ENCODE assay signal across 13 cellular contexts in genomic region chr9:130843049-130843908, GRCh38. TPM values are rescaled to one million over a fixed set of nuclear protein-coding genes. Genes with fewer than 3 reads are reported as not detected.
DNase-seq lines count a peak whose midpoint lies in the region; ATAC-seq, FAIRE-seq and TF ChIP-seq lines count a peak whose summit lies in the region.
"Had no signal": no experiment of that assay in that cellular context is flagged by ENCODE, and none has a peak within 500 bp of the region (broad histone marks: within the 10 kb centered on the region; RNA-seq: fewer than 3 reads in every experiment).

No MANE protein-coding gene starts in this region.

- no peak overlapping the region for H3K14ac ChIP-seq in H1 (ENCODE audit: insufficient read length)

- WGBS in heart right ventricle, 2 donors, result 64 to 69% methylated on average over 9 of the region's 9 CpGs
- WGBS in H1 (ENCODE audit: extremely low coverage in 1 of 2, insufficient coverage in 1 of 2, insufficient read length in 1 of 2, insufficient replicate concordance in 2 of 2, low coverage in 1 of 2, low lambda C conversion rate in 2 of 2, missing lambda C conversion rate in 1 of 2), 2 experiments, result 89% methylated on average over 9 of the region's 9 CpGs; no CpG with 5 or more reads in 1 of the 2 experiments

- peak overlapping the region; percentile 27; the same call in 1 of the 2 replicates for H2BK5ac ChIP-seq in H1 (ENCODE audit: low read depth, low read length)

- H3K27me3 Mint-ChIP-seq in neural progenitor cell (ENCODE audit: insufficient read depth, low read depth), result no peaks in the 10 kb centered on the region

- DNase-seq in heart right ventricle, result no peak
- no peak for DNase-seq in Right ventricle myocardium inferior (ENCODE audit: missing footprints)
- DNase-seq in H1 (ENCODE audit: low read depth in 1 of 2, low spot score in 2 of 2), result no peak
- DNase-seq in neural progenitor cell (ENCODE audit: low spot score), result no peak
- DNase-seq in uterus, result no peak
- DNase-seq in NOMO-1 treated with dmso at 0.1 percent for 144 hours (lab: John Stamatoyannopoulos, UW; ENCODE audit: unreplicated experiment), result no peak
- DNase-seq in NCI-H69 (lab: John Stamatoyannopoulos, UW), result no peak
- DNase-seq: activated CD4-positive, CD25-positive, alpha-beta regulatory T cell; activated T-cell treated with anti-CD3 and anti-CD28 coated beads, Interleukin-2, amount 50 U/mL, for 1 hour; midbrain; NCI-H774; SJCRH30 had no signal

- no peak overlapping the region for H3K18ac ChIP-seq in H1 (ENCODE audit: extremely low read depth, low read length)

- H3K4me3 ChIP-seq in heart right ventricle (no peak overlapping the region), H1 (ENCODE audit: extremely low read depth in 1 of 4, insufficient read depth in 2 of 4, low read depth in 3 of 4, low read length in 4 of 4) (no peak overlapping the region), neural progenitor cell (no peak overlapping the region), uterus (no peak overlapping the region)
- H3K4me3 ChIP-seq: SJCRH30 had no signal

- H4K5ac ChIP-seq in H1 (ENCODE audit: insufficient read length, low read depth, low read length), result no peak overlapping the region

- no peak for FAIRE-seq in H1 (lab: Jason Lieb, UNC)

- H4K8ac ChIP-seq in H1 (ENCODE audit: extremely low read depth, insufficient read depth, low read length), result no peak overlapping the region

- H3K23me2 ChIP-seq in H1 (ENCODE audit: low read depth, low read length), result no peaks in the 10 kb centered on the region; the same call in 1 of the 2 replicates

- H4K20me1 ChIP-seq in H1 (replicated peaks in 1 of 2; ENCODE audit: control insufficient read depth in 1 of 2, insufficient read depth in 2 of 2, low read length in 2 of 2) (peaks cover 7 to 13% of the 10 kb centered on the region in 2 experiments), neural progenitor cell (ENCODE audit: low read depth) (peaks cover 100% of the 10 kb centered on the region)

- TF ChIP-seq EP300 in H1 (IDR thresholded peaks at IDR 0.05; ENCODE audit: borderline replicate concordance in 1 of 2, low read depth in 2 of 2, low read length in 2 of 2), result no peak

- H3K56ac ChIP-seq in H1 (replicated peaks; ENCODE audit: insufficient read length, low read depth, low read length), result no peak overlapping the region

- no peak overlapping the region for H3K4me3 Mint-ChIP-seq in neural progenitor cell

- intact Hi-C loops in heart right ventricle (cut with DNase I), result no loop called here
- intact Hi-C loops in Right ventricle myocardium inferior (cut with DNase I), result no loop called here
- intact Hi-C loops in uterus (cut with DNase I; ENCODE audit: low total_unique reads), result no loop called here

- CTCF ChIA-PET in H1 (lab: Charles Lee; ENCODE audit: partially characterized antibody), result interaction anchor here (1.4 to 4.0 kb wide), 4 partner anchors 12 to 133 kb away, joined by 4 to 26 read pairs (median 10); no protein-coding TSS in a partner anchor

- H3K27ac Mint-ChIP-seq in neural progenitor cell, result no peak overlapping the region

- no peak overlapping the region for H3K4ac ChIP-seq in H1 (replicated peaks; ENCODE audit: insufficient read length, low read depth, low read length)

- no peak overlapping the region for H2AK5ac ChIP-seq in H1 (ENCODE audit: low read depth, low read length)

- no peak for TF ChIP-seq CTCF in heart right ventricle (IDR thresholded peaks at IDR 0.05)
- no peak for TF ChIP-seq CTCF in H1 (IDR thresholded peaks at IDR 0.05; ENCODE audit: control extremely low read depth in 1 of 3, insufficient read depth in 1 of 3, low read depth in 1 of 3, low read length in 3 of 3)
- TF ChIP-seq CTCF in neural progenitor cell (IDR thresholded peaks at IDR 0.05), result no peak
- TF ChIP-seq CTCF in uterus (IDR thresholded peaks at IDR 0.05), result no peak

- TF ChIP-seq POLR2A in H1 (IDR thresholded peaks at IDR 0.05; ENCODE audit: control extremely low read depth in 1 of 2, low read depth in 2 of 2, low read length in 2 of 2) (no peak), uterus (IDR thresholded peaks at IDR 0.05) (no peak)

- TF ChIP-seq RAD21 in H1 (IDR thresholded peaks at IDR 0.05 in 1 of 2, conservative IDR thresholded peaks at IDR 0.05 in 1 of 2; ENCODE audit: low read depth in 2 of 2, low read length in 2 of 2), result no peak

- no peak overlapping the region for H3K23ac ChIP-seq in H1 (ENCODE audit: insufficient read length)

- H3K36me3 Mint-ChIP-seq in neural progenitor cell, result peaks cover 2% of the 10 kb centered on the region

- no peaks in the 10 kb centered on the region for H3K9me3 ChIP-seq in heart right ventricle
- H3K9me3 ChIP-seq in H1 (ENCODE audit: insufficient read depth in 2 of 2, low read depth in 1 of 2, low read length in 1 of 2), result no peaks in the 10 kb centered on the region
- H3K9me3 ChIP-seq in neural progenitor cell (ENCODE audit: low read depth), result no peaks in the 10 kb centered on the region
- H3K9me3 ChIP-seq in uterus, result no peaks in the 10 kb centered on the region
- H3K9me3 ChIP-seq: SJCRH30 had no signal

- ATAC-seq in heart right ventricle, result no peak
- no peak for ATAC-seq in Right ventricle myocardium inferior
- no peak for ATAC-seq in GM21619 (IDR thresholded peaks at IDR 0.05; ENCODE audit: unreplicated experiment)

- H3K9ac ChIP-seq in H1 (replicated peaks in 1 of 4; ENCODE audit: extremely low read depth in 1 of 4, low read depth in 3 of 4, low read length in 3 of 4), result no peak overlapping the region
- H3K9ac ChIP-seq in neural progenitor cell, result no peak overlapping the region

- H3K4me1 ChIP-seq in heart right ventricle (peaks cover 21 to 100% (median 92%) of the 10 kb centered on the region in 9 donors), H1 (replicated peaks in 1 of 4; ENCODE audit: control insufficient read depth in 3 of 4, insufficient read depth in 4 of 4, low read length in 3 of 4) (peaks cover 5 to 35% (median 18%) of the 10 kb centered on the region in 4 experiments), neural progenitor cell (peaks cover 56% of the 10 kb centered on the region), uterus (peaks cover 17 to 22% of the 10 kb centered on the region in 2 donors)

- H2BK20ac ChIP-seq in H1 (ENCODE audit: low read length), result no peak overlapping the region

- H3K27ac ChIP-seq in heart right ventricle (peak overlapping the region in 8 of 10 donors; percentile 76 to 93 (median 88)), H1 (ENCODE audit: low read depth, low read length) (no peak overlapping the region), neural progenitor cell (peak overlapping the region; percentile 1), uterus (peak overlapping the region; percentile 96 to 98)
- H3K27ac ChIP-seq: SJCRH30 had no signal

- peaks cover 81% of the 10 kb centered on the region for H3K4me1 Mint-ChIP-seq in neural progenitor cell

- no peaks in the 10 kb centered on the region for H3K9me3 Mint-ChIP-seq in neural progenitor cell

- peaks cover 18 to 94% of the 10 kb centered on the region in 2 experiments for H3K79me2 ChIP-seq in H1 (ENCODE audit: control insufficient read depth in 1 of 2, insufficient read depth in 2 of 2, low read length in 2 of 2)
- peaks cover 100% of the 10 kb centered on the region for H3K79me2 ChIP-seq in neural progenitor cell (ENCODE audit: low read depth)

- H3K79me1 ChIP-seq in H1 (ENCODE audit: low read depth, low read length), result peaks cover 14% of the 10 kb centered on the region

- H2BK120ac ChIP-seq in H1 (replicated peaks; ENCODE audit: low read depth, low read length), result no peak overlapping the region

- H4K91ac ChIP-seq in H1 (replicated peaks; ENCODE audit: insufficient read length, low read length), result peak overlapping the region; percentile 48

- H3K27me3 ChIP-seq in heart right ventricle (no peaks in the 10 kb centered on the region), H1 (replicated peaks in 1 of 4; ENCODE audit: control insufficient read depth in 3 of 4, extremely low read depth in 1 of 4, insufficient read depth in 3 of 4, low read length in 3 of 4) (no peaks in the 10 kb centered on the region), neural progenitor cell (no peaks in the 10 kb centered on the region), uterus (no peaks in the 10 kb centered on the region)
- H3K27me3 ChIP-seq: SJCRH30 had no signal

- no peaks in the 10 kb centered on the region for H3K36me3 ChIP-seq in heart right ventricle
- no peaks in the 10 kb centered on the region for H3K36me3 ChIP-seq in H1 (ENCODE audit: control insufficient read depth in 2 of 4, insufficient read depth in 4 of 4, low read length in 3 of 4)
- no peaks in the 10 kb centered on the region for H3K36me3 ChIP-seq in neural progenitor cell
- H3K36me3 ChIP-seq in uterus, result no peaks in the 10 kb centered on the region
- H3K36me3 ChIP-seq: SJCRH30 had no signal

- POLR2A ChIA-PET in H1 (lab: Charles Lee; ENCODE audit: partially characterized antibody), result interaction anchor here (0.9 to 2.4 kb wide), 6 partner anchors 8 to 134 kb away, joined by 3 to 10 read pairs (median 6); partner anchors contain the start of gene ABL1

- H2AFZ ChIP-seq in H1 (ENCODE audit: low read length) (no peak overlapping the region), neural progenitor cell (replicated peaks) (no peak overlapping the region)

- peaks cover 24% of the 10 kb centered on the region for H3F3A ChIP-seq in neural progenitor cell (ENCODE audit: low read depth)

- H2BK12ac ChIP-seq in H1 (ENCODE audit: low read depth, low read length), result no peak overlapping the region

- H2BK15ac ChIP-seq in H1 (ENCODE audit: low read length), result no peak overlapping the region

- H3K4me2 ChIP-seq in H1 (ENCODE audit: insufficient read depth in 1 of 2, low read depth in 2 of 2, low read length in 2 of 2) (no peak overlapping the region), neural progenitor cell (no peak overlapping the region)

RNA-seq across cellular contexts. Expression of gene ABL1, which starts 8.2 kb away (rescaled TPM):
- total RNA-seq in heart right ventricle (10 to 100 TPM; 27.1 to 48.8 (median 34.0) TPM), Right ventricle myocardium inferior (33.0 TPM), neural progenitor cell (ENCODE audit: low replicate concordance) (38.4 and 74.0 TPM in 2 replicates), uterus (100 to 1,000 TPM in 1 of 4 donors, 10 to 100 TPM in 3; 22.5 to 117 (median 57.8) TPM)
- polyA plus RNA-seq in heart right ventricle (10 to 100 TPM; 16.2 TPM), H1 (2011; rRNA removed) (35.3 and 50.0 TPM in 2 replicates)
- total RNA-seq in H1 (2021; fragmentation: NEBNext Ultra II Directional; extraction: Animal tissue kit (Norgen Biotek cat#: 25700)), result 104 and 110 TPM in 2 replicates
- polyA plus RNA-seq in H1 (2011; cell fraction: cytosol; rRNA removed), result 41.4 TPM
- 52.8 TPM for polyA plus RNA-seq in H1 (2011; cell fraction: nucleus; rRNA removed)
- polyA plus RNA-seq in H1 (2012, experiment 1 of 2), result 55.9 to 65.2 TPM (median 59.1 TPM) in 4 replicates
- 58.6 TPM for polyA plus RNA-seq in H1 (2012, experiment 2 of 2)
- 42.6 TPM for polyA plus RNA-seq in H1 (2013, experiment 1 of 2)
- polyA plus RNA-seq in H1 (2013, experiment 2 of 2), result 43.7 TPM
- 78.2 and 79.9 TPM in 2 replicates for polyA minus RNA-seq in H1 (2011; rRNA and poly(A)+ RNA removed)
- polyA minus RNA-seq in H1 (2011; cell fraction: cytosol; rRNA and poly(A)+ RNA removed), result 59.2 TPM
- polyA minus RNA-seq in H1 (2011; cell fraction: nucleus; rRNA and poly(A)+ RNA removed), result 41.2 TPM

RNA-seq across cellular contexts. Expression of gene QRFP, which starts 53.3 kb away (rescaled TPM):
- total RNA-seq in heart right ventricle (not detected), Right ventricle myocardium inferior (not detected), neural progenitor cell (ENCODE audit: low replicate concordance) (not detected in 2 replicates), uterus (not detected)
- polyA plus RNA-seq in heart right ventricle (under 1 TPM in 1 of 2 donors, not detected in 1; 0.06 TPM), H1 (2011; rRNA removed) (not detected in 2 replicates)
- not detected in 2 replicates for total RNA-seq in H1 (2021; fragmentation: NEBNext Ultra II Directional; extraction: Animal tissue kit (Norgen Biotek cat#: 25700))
- polyA plus RNA-seq in H1 (2011; cell fraction: cytosol; rRNA removed), result not detected
- not detected for polyA plus RNA-seq in H1 (2011; cell fraction: nucleus; rRNA removed)
- 0.11 to 0.28 TPM in 2 of 4 replicates, not detected in the others for polyA plus RNA-seq in H1 (2012, experiment 1 of 2)
- polyA plus RNA-seq in H1 (2012, experiment 2 of 2), result 0.73 TPM
- not detected for polyA plus RNA-seq in H1 (2013, experiment 1 of 2)
- polyA plus RNA-seq in H1 (2013, experiment 2 of 2), result not detected
- polyA minus RNA-seq in H1 (2011; rRNA and poly(A)+ RNA removed), result not detected in 2 replicates
- polyA minus RNA-seq in H1 (2011; cell fraction: cytosol; rRNA and poly(A)+ RNA removed), result not detected
- not detected for polyA minus RNA-seq in H1 (2011; cell fraction: nucleus; rRNA and poly(A)+ RNA removed)
- total RNA-seq: SJCRH30 had no signal
